Comparison of ENCODE assay signal across 8 cellular contexts in the genomic region with DNA sequence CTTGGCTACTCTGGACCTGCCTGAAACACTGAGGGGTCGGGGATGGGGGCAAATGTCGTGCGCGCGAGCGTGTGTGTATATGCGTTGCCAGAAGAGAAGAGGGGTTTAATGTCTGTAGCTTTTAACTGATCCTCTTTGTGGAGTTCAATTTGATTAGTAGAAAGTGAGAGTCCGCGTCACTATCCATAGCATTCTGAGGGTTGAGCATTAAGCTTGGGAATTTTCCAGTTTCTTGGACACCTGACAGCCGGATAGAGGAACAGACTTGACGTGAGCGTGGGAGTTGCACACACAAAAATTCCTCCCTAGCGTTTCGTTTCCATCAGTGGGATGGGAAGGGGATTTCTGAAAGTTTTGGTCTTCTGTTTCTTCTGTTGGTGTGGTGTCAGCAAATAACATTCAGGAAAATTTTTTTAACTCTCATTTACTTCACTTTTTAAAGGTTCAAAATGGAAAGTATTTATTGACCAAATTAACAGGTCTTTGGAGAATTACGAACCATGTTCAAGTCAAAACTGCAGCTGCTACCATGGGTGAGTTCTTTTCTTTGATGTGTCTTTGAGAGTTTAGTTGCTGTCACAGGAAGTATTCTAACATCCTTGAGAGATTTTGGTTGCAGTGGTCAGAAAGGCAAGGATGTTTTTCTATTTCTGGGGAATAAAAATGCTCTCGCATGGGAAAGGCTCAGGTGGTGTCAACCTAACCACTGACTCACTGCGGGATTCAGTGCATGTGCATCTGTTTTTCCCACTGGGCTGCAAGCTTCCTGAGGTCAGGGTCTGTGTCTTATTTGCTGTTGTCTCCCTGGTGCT. TPM values are rescaled to one million over a fixed set of nuclear protein-coding genes. Genes with fewer than 3 reads are reported as not detected.
A peak's percentile ranks its signal among the peaks of the same experiment; 100 is the strongest.
DNase-seq lines count a peak whose midpoint lies in the region; ATAC-seq and TF ChIP-seq lines count a peak whose summit lies in the region.

No MANE protein-coding gene starts in this region.

- H3K23ac ChIP-seq in H9 (ENCODE audit: insufficient read length, low read depth, low read length): no peak overlapping the region

- no peak overlapping the region for H3K56ac ChIP-seq in H9 (ENCODE audit: insufficient read length, low read depth, low read length)

- no peak for TF ChIP-seq POLR2A in lower leg skin (IDR thresholded peaks at IDR 0.05)

- H2AK5ac ChIP-seq in H9 (ENCODE audit: insufficient read length, low read length): no peak overlapping the region

- H2AFZ ChIP-seq in H9 (ENCODE audit: low read length): no peak overlapping the region

- H3K79me1 ChIP-seq in H9 (ENCODE audit: insufficient read depth, low read depth, low read length, poor library complexity, severe bottlenecking): peaks cover 5% of the 10 kb centered on the region

- H2BK15ac ChIP-seq in H9 (ENCODE audit: low read depth, low read length): no peak overlapping the region

- peaks cover 3% of the 10 kb centered on the region; the same call in 1 of the 2 replicates for H3K4me1 ChIP-seq in H9 (ENCODE audit: insufficient read depth, low read length)
- H3K4me1 ChIP-seq in thymus (ENCODE audit: control insufficient read depth, insufficient read depth, low read length): peaks cover 6% of the 10 kb centered on the region

- H2BK120ac ChIP-seq in H9 (ENCODE audit: low read depth, low read length, poor library complexity, severe bottlenecking): no peak overlapping the region

- H3K27ac Mint-ChIP-seq in H9: peak overlapping the region in 2 of 3 experiments; percentile 6 to 53; a peak in 2 of 7 replicates
- peak overlapping the region; percentile 81 for H3K27ac Mint-ChIP-seq in central memory CD8-positive, alpha-beta T cell (ENCODE audit: low read depth)

- ATAC-seq in central memory CD8-positive, alpha-beta T cell (replicated peaks; ENCODE audit: extremely low read depth, poor library complexity, severe bottlenecking): peak; percentile 33
- ATAC-seq in HG03342 (IDR thresholded peaks at IDR 0.05; ENCODE audit: unreplicated experiment): no peak

- peaks cover 2 to 17% (median 15%) of the 10 kb centered on the region in 3 experiments for H3K36me3 Mint-ChIP-seq in H9 (ENCODE audit: insufficient read depth in 1 of 3, low read depth in 3 of 3)
- H3K36me3 Mint-ChIP-seq in central memory CD8-positive, alpha-beta T cell (ENCODE audit: insufficient read depth): peaks cover 33% of the 10 kb centered on the region

- peaks cover 17 to 19% of the 10 kb centered on the region in 2 experiments for H3K4me1 Mint-ChIP-seq in H9
- peaks cover 31% of the 10 kb centered on the region for H3K4me1 Mint-ChIP-seq in central memory CD8-positive, alpha-beta T cell

- H2BK12ac ChIP-seq in H9 (ENCODE audit: insufficient read length, low read depth, low read length): no peak overlapping the region

- H3K79me2 ChIP-seq in H9 (ENCODE audit: insufficient read depth, low read length): no peaks in the 10 kb centered on the region

- no peak overlapping the region for H2BK20ac ChIP-seq in H9 (ENCODE audit: low read depth, low read length, poor library complexity, severe bottlenecking)

- no peak for DNase-seq in H9
- peak; percentile 1 for DNase-seq in NCI-H526 treated with DMSO at 0.1 percent for 48 hours (lab: John Stamatoyannopoulos, UW)
- peak in 1 of 2 donors; percentile 21 for DNase-seq in central memory CD8-positive, alpha-beta T cell (ENCODE audit: low spot score in 2 of 2)
- DNase-seq in lower leg skin (ENCODE audit: low spot score in 2 of 2): peak in 1 of 2 donors; percentile 23
- DNase-seq in activated CD4-positive, CD25-positive, alpha-beta regulatory T cell (lab: John Stamatoyannopoulos, UW): no peak

- intact Hi-C loops in lower leg skin (cut with DNase I; ENCODE audit: low total_unique reads): no loop called here

- no peak overlapping the region for H2BK5ac ChIP-seq in H9 (ENCODE audit: insufficient read length, low read length)

- H3K14ac ChIP-seq in H9 (ENCODE audit: insufficient read depth, low read length): no peak overlapping the region

- no peak overlapping the region for H4K8ac ChIP-seq in H9 (replicated peaks; ENCODE audit: insufficient read length, low read depth, low read length)

- no peak overlapping the region for H3T11ph ChIP-seq in H9 (ENCODE audit: low read length)

- H3K27me3 Mint-ChIP-seq in H9 (ENCODE audit: low read depth): no peaks in the 10 kb centered on the region
- no peaks in the 10 kb centered on the region for H3K27me3 Mint-ChIP-seq in central memory CD8-positive, alpha-beta T cell

- no peak overlapping the region for H4K91ac ChIP-seq in H9 (ENCODE audit: insufficient read length, low read depth, low read length)

- H3K4ac ChIP-seq in H9 (ENCODE audit: low read depth, low read length): no peak overlapping the region

- no peaks in the 10 kb centered on the region; a peak in 1 of 5 replicates for H3K9me3 Mint-ChIP-seq in H9
- H3K9me3 Mint-ChIP-seq in central memory CD8-positive, alpha-beta T cell: no peaks in the 10 kb centered on the region

- H3K36me3 ChIP-seq in thymus (ENCODE audit: control insufficient read depth, insufficient read depth): peaks cover 9% of the 10 kb centered on the region

- H3K9me3 ChIP-seq in H9 (ENCODE audit: control insufficient read depth, low read depth, low read length) (no peaks in the 10 kb centered on the region), thymus (ENCODE audit: control insufficient read depth) (no peaks in the 10 kb centered on the region)

- H3K4me3 Mint-ChIP-seq in H9: peak overlapping the region; percentile 83 to 96
- peak overlapping the region; percentile 90 for H3K4me3 Mint-ChIP-seq in central memory CD8-positive, alpha-beta T cell

- no peak overlapping the region for H4K5ac ChIP-seq in H9 (ENCODE audit: insufficient read length, low read depth, low read length)

- H3K9ac ChIP-seq in H9 (ENCODE audit: extremely low read depth, insufficient read length, low read length): peak overlapping the region; percentile 63

- H4K20me1 ChIP-seq in H9 (ENCODE audit: control insufficient read depth, insufficient read depth, insufficient read length): no peaks in the 10 kb centered on the region

- no peaks in the 10 kb centered on the region for H3K27me3 ChIP-seq in H9 (ENCODE audit: insufficient read depth, low read length)
- no peaks in the 10 kb centered on the region for H3K27me3 ChIP-seq in thymus (ENCODE audit: control insufficient read depth, insufficient read depth)

- H3K4me3 ChIP-seq in GM08714 (ENCODE audit: low read length): peak overlapping the region; percentile 84
- H3K4me3 ChIP-seq in lower leg skin (ENCODE audit: low read depth, poor library complexity, severe bottlenecking): peak overlapping the region; percentile 87
- H3K4me3 ChIP-seq in thymus (ENCODE audit: low read length): peak overlapping the region; percentile 84

- no peak for TF ChIP-seq CTCF in H9 (conservative IDR thresholded peaks at IDR 0.05)
- no peak for TF ChIP-seq CTCF in lower leg skin (IDR thresholded peaks at IDR 0.05)

- no peaks in the 10 kb centered on the region for H3K23me2 ChIP-seq in H9 (ENCODE audit: insufficient read length, low read depth, low read length, poor library complexity, severe bottlenecking)

- H3K27ac ChIP-seq in H9 (ENCODE audit: insufficient read length, low read depth, low read length) (no peak overlapping the region), thymus (ENCODE audit: low read depth) (peak overlapping the region; percentile 80)

- H3K4me2 ChIP-seq in H9 (ENCODE audit: insufficient read depth, insufficient read length, low read length): peak overlapping the region; percentile 86

- WGBS in H9 (ENCODE audit: extremely low coverage, insufficient read length, low lambda C conversion rate): no CpG with 5 or more reads among the region's 17 CpGs
- 11 to 12% methylated on average over 17 of the region's 17 CpGs for WGBS in lower leg skin, 2 donors
- WGBS in thymus: 10% methylated on average over 17 of the region's 17 CpGs

- H3K18ac ChIP-seq in H9 (ENCODE audit: insufficient read length, low read depth, low read length): no peak overlapping the region

RNA-seq across cellular contexts. Expression of a gene that starts 0.8 kb away (rescaled TPM):
- total RNA-seq in H9 (2021) (22.9 and 23.3 TPM in 2 replicates), lower leg skin (10 to 100 TPM in 3 of 4 donors, 1 to 10 TPM in 1; 9.9 to 17.5 (median 13.4) TPM)
- polyA plus RNA-seq in thymus: 23.6 TPM

RNA-seq across cellular contexts. Expression of a gene that starts 6.2 kb away (rescaled TPM):
- total RNA-seq in H9 (2021) (40.4 and 45.0 TPM in 2 replicates), lower leg skin (10 to 100 TPM; 20.9 to 39.9 (median 29.9) TPM)
- polyA plus RNA-seq in thymus: 10.8 TPM

RNA-seq across cellular contexts. Expression of a gene that starts 28.8 kb away (rescaled TPM):
- total RNA-seq in H9 (2021) (104 and 109 TPM in 2 replicates), lower leg skin (10 to 100 TPM; 40.4 to 41.9 (median 40.5) TPM)
- polyA plus RNA-seq in thymus: 133 TPM
